ENCODE assay signal across 16 cellular contexts in genomic region chr14:36057452-36058142, GRCh38.
DNase-seq lines count a peak whose midpoint lies in the region; ATAC-seq, FAIRE-seq and TF ChIP-seq lines count a peak whose summit lies in the region.
"Had no signal": no experiment of that assay in that cellular context is flagged by ENCODE, and none has a peak within 500 bp of the region (broad histone marks: within the 10 kb centered on the region; RNA-seq: fewer than 3 reads in every experiment).

No MANE protein-coding gene starts in this region.

- intact Hi-C loops in kidney (cut with DNase I) = no loop called here

- TF ChIP-seq CTCF in kidney (IDR thresholded peaks at IDR 0.05; ENCODE audit: borderline replicate concordance, extremely low read depth, insufficient read depth) = no peak
- no peak for TF ChIP-seq CTCF in GM10248 (IDR thresholded peaks at IDR 0.05; ENCODE audit: control extremely low read depth, extremely low read depth, low read depth, missing control alignments)

- H3K4me1 ChIP-seq in kidney (ENCODE audit: control insufficient read depth in 1 of 2, insufficient read depth in 1 of 2, low read depth in 1 of 2, low read length in 2 of 2) = no peaks in the 10 kb centered on the region

- peak; percentile 84 for FAIRE-seq in kidney (lab: Jason Lieb, UNC)

- peak; percentile 96 for DNase-seq in DMS79 (lab: John Stamatoyannopoulos, UW)
- peak; percentile 72 for DNase-seq in NCI-H1105 (lab: John Stamatoyannopoulos, UW)
- DNase-seq in RPMI7951 (ENCODE audit: low read depth) = peak; percentile 34
- DNase-seq in kidney = no peak
- DNase-seq in GM10248 (ENCODE audit: extremely low spot score) = no peak
- no peak for DNase-seq in AG20443 (ENCODE audit: low spot score)
- DNase-seq: activated T-cell treated with anti-CD3 and anti-CD28 coated beads for 4 hours; effector memory CD8-positive, alpha-beta T cell; heart right ventricle; NCI-H1092; ovary; stimulated activated CD4-positive, alpha-beta T cell treated with anti-CD3 and anti-CD28 coated beads, Interleukin-1b, Interleukin-23, amount 100 ng/mL, for 48 hours; stimulated activated naive B cell treated with anti-CD40 and anti-IgM and Interleukin-4, amounts not matched to agents 10 μg/mL and 1 μg/mL and 100 μg/mL, for 72 hours had no signal

- H3K4me3 ChIP-seq in kidney (ENCODE audit: low read length in 2 of 2) = no peak overlapping the region
- H3K4me3 ChIP-seq: heart right ventricle, ovary had no signal

- H3K9me3 ChIP-seq in kidney (ENCODE audit: control insufficient read depth in 1 of 2, low read length in 2 of 2) = no peaks in the 10 kb centered on the region
- H3K9me3 ChIP-seq: heart right ventricle, ovary had no signal

- no peaks in the 10 kb centered on the region for H3K36me3 ChIP-seq in kidney (ENCODE audit: control insufficient read depth in 1 of 2, insufficient read depth in 2 of 2, low read length in 2 of 2)
- H3K36me3 ChIP-seq: heart right ventricle, ovary had no signal

- ATAC-seq in HG03196 (IDR thresholded peaks at IDR 0.05; ENCODE audit: unreplicated experiment) = no peak
- ATAC-seq in HG03159 (IDR thresholded peaks at IDR 0.05; ENCODE audit: unreplicated experiment) = no peak
- ATAC-seq: effector memory CD8-positive, alpha-beta T cell; heart right ventricle; stimulated activated naive B cell treated with anti-CD40 and anti-IgM and Interleukin-4, amounts not matched to agents 10 μg/mL and 1 μg/mL and 100 μg/mL, for 72 hours had no signal

- CTCF ChIA-PET in GM10248 (lab: Yijun Ruan, JAX) = interaction anchor here (1.3 kb wide), 1 partner anchor 12 kb away, joined by 4 read pairs; no protein-coding TSS in a partner anchor

- H3K9ac ChIP-seq in kidney (ENCODE audit: low read length in 2 of 2) = no peak overlapping the region

- H3K27ac ChIP-seq in kidney (ENCODE audit: low read depth in 2 of 2, low read length in 2 of 2) = no peak overlapping the region
- H3K27ac ChIP-seq: C4-2B, heart right ventricle, ovary had no signal

- POLR2A ChIA-PET in GM10248 (lab: Yijun Ruan, JAX) = no interaction called here

Comparison
In these comparisons a context has a peak if more than half of its experiments do, and no peak if none do; other contexts are left out.
1. DNase-seq: peak in DMS79 (single experiment), NCI-H1105 (single experiment) and RPMI7951 (single experiment); none in kidney (single experiment), GM10248 (single experiment) and AG20443 (single experiment).